In the genomic region with DNA sequence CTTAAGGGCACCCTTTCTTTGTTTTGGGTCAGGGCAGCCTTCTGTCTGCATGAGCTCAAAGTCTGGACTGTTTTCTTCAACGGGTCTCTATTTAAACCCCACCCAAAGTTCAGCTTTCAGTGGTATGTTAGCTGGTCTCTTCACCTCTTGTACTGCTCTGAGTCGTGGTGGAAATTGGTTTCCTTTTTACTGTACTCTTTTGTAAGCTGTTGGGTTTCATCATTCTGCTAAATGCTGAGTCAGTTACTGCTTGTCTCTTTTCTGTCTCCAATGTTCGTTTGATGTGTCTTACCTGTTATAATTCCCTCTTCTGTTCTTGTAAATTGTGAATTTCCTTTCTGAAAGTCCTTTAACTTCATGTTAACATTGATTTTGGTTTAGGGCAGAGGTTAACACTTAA, we compare ENCODE assay signal across 24 cellular contexts.
"Had no signal": no experiment of that assay in that cellular context is flagged by ENCODE, and none has a peak within 500 bp of the region (broad histone marks: within the 10 kb centered on the region; RNA-seq: fewer than 3 reads in every experiment).

No MANE protein-coding gene starts in this region.

- H3K27me3 ChIP-seq: body of pancreas, neutrophil, pancreas, tibial nerve, uterus had no signal

- H3K27ac ChIP-seq: body of pancreas, dorsolateral prefrontal cortex, epithelial cell of prostate, neutrophil, pancreas, tibial nerve, uterus had no signal

- ATAC-seq: activated CD4-positive, alpha-beta T cell treated with anti-CD3 and anti-CD28 coated beads for 36 hours; body of pancreas; left lobe of liver; natural killer cell treated with Interleukin-12 subunit alpha and Interleukin-12 subunit beta and Interleukin-15 and Interleukin-18, amount 100 ng/mL, for 72 hours; pancreas; sciatic nerve; stimulated activated naive CD8-positive, alpha-beta T cell treated with anti-CD3 and anti-CD28 coated beads, Interleukin-15, Interleukin-2, amounts not matched to agents 100 U/mL and 50 U/mL, for 24 hours; WTC11 had no signal

- FAIRE-seq: colon, kidney, pancreas, TTC549 had no signal

- H3K4me1 ChIP-seq: body of pancreas, pancreas, tibial nerve, uterus had no signal

- H3K9me3 ChIP-seq: body of pancreas, neutrophil, pancreas, uterus had no signal

- H3K4me3 ChIP-seq: body of pancreas, dorsolateral prefrontal cortex, lung, pancreas, tibial nerve, uterus had no signal

- H3K36me3 ChIP-seq: neutrophil, pancreas, tibial nerve, uterus had no signal

- DNase-seq: activated CD4-positive, alpha-beta memory T cell treated with anti-CD3 and anti-CD28 coated beads for 36 hours; activated CD4-positive, alpha-beta T cell treated with anti-CD3 and anti-CD28 coated beads for 36 hours; activated T-cell treated with anti-CD3 and anti-CD28 coated beads for 4 hours; amniotic stem cell; body of pancreas; dorsolateral prefrontal cortex; foreskin melanocyte; glutamatergic neuron; hypothalamus; kidney; pancreas; stimulated activated naive CD8-positive, alpha-beta T cell treated with anti-CD3 and anti-CD28 coated beads, Interleukin-15, Interleukin-2, amounts not matched to agents 100 U/mL and 50 U/mL, for 24 hours; substantia nigra; uterus had no signal
